ENCODE assay signal across 8 cellular contexts in the genomic region with DNA sequence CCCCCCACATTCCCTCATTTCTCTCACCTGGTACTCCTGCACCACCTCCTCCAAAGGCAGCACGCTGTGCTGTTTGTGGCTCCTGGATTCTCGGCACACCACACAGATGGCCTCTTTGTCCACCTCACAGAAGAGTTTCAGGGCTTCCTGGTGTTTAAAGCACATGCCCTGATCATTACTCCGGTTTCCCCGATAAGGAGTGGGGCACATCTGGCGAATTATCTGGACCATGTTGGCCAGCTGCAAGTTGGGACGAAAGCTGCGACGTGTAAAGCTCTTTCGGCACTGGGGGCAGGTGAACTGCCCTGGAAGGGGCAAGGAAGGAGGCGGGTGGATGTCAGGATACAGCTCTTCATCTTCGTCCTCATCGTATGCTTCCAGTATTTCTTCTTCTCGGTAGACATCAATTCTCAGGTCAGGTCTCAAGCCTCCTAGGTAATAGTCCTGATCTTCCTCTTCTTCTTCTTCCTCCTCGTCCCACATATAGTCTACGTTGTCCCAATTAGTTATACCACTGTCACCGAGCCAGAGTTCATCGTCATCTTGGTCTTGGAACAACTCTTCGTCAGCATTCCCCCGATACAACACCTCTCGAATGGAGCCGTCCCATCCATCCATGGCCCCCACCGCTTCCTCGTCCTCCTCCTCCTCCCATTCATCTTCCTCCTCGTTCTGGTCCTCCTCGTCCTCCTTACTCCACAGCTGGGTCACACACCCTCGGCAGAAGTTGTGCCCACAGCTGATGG. TPM values are rescaled to one million over a fixed set of nuclear protein-coding genes. Genes with fewer than 3 reads are reported as not detected.
A peak's percentile ranks its signal among the peaks of the same experiment; 100 is the strongest.
DNase-seq lines count a peak whose midpoint lies in the region; ATAC-seq and TF ChIP-seq lines count a peak whose summit lies in the region.

No MANE protein-coding gene starts in this region.

- H3K4me3 ChIP-seq in right atrium auricular region (peak overlapping the region; percentile 64 to 94), mesodermal cell (ENCODE audit: extremely low read depth, insufficient read depth, low read length, poor library complexity, severe bottlenecking) (peak overlapping the region; percentile 92)

- H3K4me1 Mint-ChIP-seq in brain: peaks cover 73% of the 10 kb centered on the region

- H3K9me3 Mint-ChIP-seq in brain: peaks cover 0 to 2% (median 0%) of the 10 kb centered on the region in 5 experiments

- intact Hi-C loops in left ventricle myocardium superior (cut with micrococcal nuclease) (no loop called here), posterior vena cava (cut with DNase I) (no loop called here)

- no peaks in the 10 kb centered on the region for H3K27me3 ChIP-seq in right atrium auricular region

- H3K4me3 Mint-ChIP-seq in brain: peak overlapping the region; percentile 95 to 100 (median 97)

- TF ChIP-seq CTCF in right atrium auricular region (IDR thresholded peaks at IDR 0.05) (no peak), brain (conservative IDR thresholded peaks at IDR 0.05) (no peak)

- H3K9me3 ChIP-seq in right atrium auricular region: no peaks in the 10 kb centered on the region
- H3K9me3 ChIP-seq in mesodermal cell (ENCODE audit: control insufficient read depth, low read length): no peaks in the 10 kb centered on the region

- peak overlapping the region; percentile 95 to 100 for H3K27ac ChIP-seq in right atrium auricular region
- H3K27ac ChIP-seq in mesodermal cell (ENCODE audit: low read depth, low read length, severe bottlenecking): peak overlapping the region; percentile 10

- no peak for ATAC-seq in left ventricle myocardium superior

- H3K36me3 ChIP-seq in right atrium auricular region (peaks cover 12% of the 10 kb centered on the region), mesodermal cell (ENCODE audit: control insufficient read depth, insufficient read depth, low read length) (peaks cover 44% of the 10 kb centered on the region)

- H3K4me1 ChIP-seq in right atrium auricular region (peaks cover 0 to 61% of the 10 kb centered on the region in 2 donors), mesodermal cell (ENCODE audit: control insufficient read depth, insufficient read depth, low read length, poor library complexity, severe bottlenecking) (peaks cover 6% of the 10 kb centered on the region)

- peaks cover 8% of the 10 kb centered on the region for H3K27me3 Mint-ChIP-seq in brain

- peak overlapping the region; percentile 97 to 100 (median 99) for H3K27ac Mint-ChIP-seq in brain

- DNase-seq in right atrium auricular region (ENCODE audit: low spot score) (no peak), left ventricle myocardium superior (no peak), HuH-7 (ENCODE audit: low spot score) (no peak), cerebellar nuclear complex (lab: John Stamatoyannopoulos, UW) (no peak), posterior vena cava (ENCODE audit: low spot score) (no peak), kidney glomerular epithelial cell (lab: John Stamatoyannopoulos, UW) (no peak)

- H3K36me3 Mint-ChIP-seq in brain: peaks cover 45% of the 10 kb centered on the region

- 5% methylated on average over 21 to 22 of the region's 26 CpGs for WGBS in mesodermal cell (ENCODE audit: insufficient coverage in 2 of 2), 2 experiments

RNA-seq across cellular contexts. Expression of a gene that starts 0.8 kb away (rescaled TPM):
- total RNA-seq in right atrium auricular region (1 to 10 TPM; 4.4 to 9.1 TPM), left ventricle myocardium superior (10.0 TPM), posterior vena cava (10 to 100 TPM in 1 of 2 donors, 1 to 10 TPM in 1; 9.5 to 12.1 TPM)
- 3.1 TPM for polyA plus RNA-seq in brain (ENCODE audit: insufficient read depth, low read depth, low replicate concordance)
- polyA plus RNA-seq in mesodermal cell (2013, experiment 1 of 2): 3.9 TPM
- polyA plus RNA-seq in mesodermal cell (2013, experiment 2 of 2): 3.8 TPM

RNA-seq across cellular contexts. Expression of a gene that starts 16.4 kb away (rescaled TPM):
- total RNA-seq in right atrium auricular region: 1,000 to 10,000 TPM; 1,155 to 1,413 TPM
- total RNA-seq in left ventricle myocardium superior: 641 TPM
- 2,812 TPM for polyA plus RNA-seq in brain (ENCODE audit: insufficient read depth, low read depth, low replicate concordance)
- 2,439 TPM for polyA plus RNA-seq in mesodermal cell (2013, experiment 1 of 2)
- 2,115 TPM for polyA plus RNA-seq in mesodermal cell (2013, experiment 2 of 2)
- total RNA-seq in posterior vena cava: 1,000 to 10,000 TPM; 1,013 to 1,030 TPM

RNA-seq across cellular contexts. Expression of a gene that starts 37.1 kb away (rescaled TPM):
- total RNA-seq in right atrium auricular region: 10 to 100 TPM; 10.0 to 11.2 TPM
- 23.7 TPM for total RNA-seq in left ventricle myocardium superior
- 33.0 TPM for polyA plus RNA-seq in brain (ENCODE audit: insufficient read depth, low read depth, low replicate concordance)
- polyA plus RNA-seq in mesodermal cell (2013, experiment 1 of 2): 16.0 TPM
- polyA plus RNA-seq in mesodermal cell (2013, experiment 2 of 2): 16.1 TPM
- total RNA-seq in posterior vena cava: 10 to 100 TPM; 15.2 to 20.4 TPM

RNA-seq across cellular contexts. Expression of a gene that starts 55.2 kb away (rescaled TPM):
- total RNA-seq in right atrium auricular region (1 to 10 TPM; 4.1 to 7.7 TPM), left ventricle myocardium superior (20.0 TPM), posterior vena cava (1 to 10 TPM; 3.1 to 3.5 TPM)
- polyA plus RNA-seq in brain (ENCODE audit: insufficient read depth, low read depth, low replicate concordance): 0.22 TPM
- 0.37 TPM for polyA plus RNA-seq in mesodermal cell (2013, experiment 1 of 2)
- not detected for polyA plus RNA-seq in mesodermal cell (2013, experiment 2 of 2)
